Comparison of ENCODE assay signal across 24 cellular contexts in genomic region chr9:127479507-127480081, GRCh38.
"Had no signal": no experiment of that assay in that cellular context is flagged by ENCODE, and none has a peak within 500 bp of the region (broad histone marks: within the 10 kb centered on the region; RNA-seq: fewer than 3 reads in every experiment).

No MANE protein-coding gene starts in this region.

- H3K9me3 ChIP-seq: colonic mucosa, esophagus muscularis mucosa, heart right ventricle, left ventricle myocardium inferior, lower lobe of right lung had no signal

- H3K27me3 ChIP-seq: colonic mucosa, esophagus muscularis mucosa, foreskin keratinocyte, heart right ventricle had no signal

- DNase-seq: colonic mucosa; cortex of kidney; effector CD8-positive, alpha-beta T cell; effector memory CD8-positive, alpha-beta T cell; endodermal cell; erythroblast; foreskin keratinocyte; glutamatergic neuron; head of caudate nucleus; heart right ventricle; hippocampal formation; left colon; left ventricle myocardium inferior; lower lobe of right lung; mesendoderm; midbrain; naive thymus-derived CD4-positive, alpha-beta T cell had no signal

- FAIRE-seq: endometrium, frontal cortex, islet of Langerhans, keratinocyte had no signal

- ATAC-seq: effector memory CD8-positive, alpha-beta T cell; foreskin keratinocyte; left colon; left lobe of liver; naive thymus-derived CD4-positive, alpha-beta T cell had no signal

- H3K36me3 ChIP-seq: colonic mucosa had no signal

- H3K27ac ChIP-seq: colonic mucosa, epithelial cell of prostate, esophagus muscularis mucosa, foreskin keratinocyte, heart right ventricle, left ventricle myocardium inferior, lower lobe of right lung had no signal

- H3K4me1 ChIP-seq: colonic mucosa, esophagus muscularis mucosa, foreskin keratinocyte, heart right ventricle, lower lobe of right lung had no signal

- H3K4me3 ChIP-seq: colonic mucosa, esophagus muscularis mucosa, heart right ventricle, left ventricle myocardium inferior, lower lobe of right lung had no signal
